ENCODE assay signal across 1 cellular context in genomic region chr17:17140590-17140980, GRCh38.
TF ChIP-seq lines count a peak whose summit lies in the region.

No MANE protein-coding gene starts in this region.

TF ChIP-seq in HepG2, 621 proteins besides CTCF, POLR2A, EP300 and RAD21 (continued from another document):
- TF ChIP-seq, protein P1, sequence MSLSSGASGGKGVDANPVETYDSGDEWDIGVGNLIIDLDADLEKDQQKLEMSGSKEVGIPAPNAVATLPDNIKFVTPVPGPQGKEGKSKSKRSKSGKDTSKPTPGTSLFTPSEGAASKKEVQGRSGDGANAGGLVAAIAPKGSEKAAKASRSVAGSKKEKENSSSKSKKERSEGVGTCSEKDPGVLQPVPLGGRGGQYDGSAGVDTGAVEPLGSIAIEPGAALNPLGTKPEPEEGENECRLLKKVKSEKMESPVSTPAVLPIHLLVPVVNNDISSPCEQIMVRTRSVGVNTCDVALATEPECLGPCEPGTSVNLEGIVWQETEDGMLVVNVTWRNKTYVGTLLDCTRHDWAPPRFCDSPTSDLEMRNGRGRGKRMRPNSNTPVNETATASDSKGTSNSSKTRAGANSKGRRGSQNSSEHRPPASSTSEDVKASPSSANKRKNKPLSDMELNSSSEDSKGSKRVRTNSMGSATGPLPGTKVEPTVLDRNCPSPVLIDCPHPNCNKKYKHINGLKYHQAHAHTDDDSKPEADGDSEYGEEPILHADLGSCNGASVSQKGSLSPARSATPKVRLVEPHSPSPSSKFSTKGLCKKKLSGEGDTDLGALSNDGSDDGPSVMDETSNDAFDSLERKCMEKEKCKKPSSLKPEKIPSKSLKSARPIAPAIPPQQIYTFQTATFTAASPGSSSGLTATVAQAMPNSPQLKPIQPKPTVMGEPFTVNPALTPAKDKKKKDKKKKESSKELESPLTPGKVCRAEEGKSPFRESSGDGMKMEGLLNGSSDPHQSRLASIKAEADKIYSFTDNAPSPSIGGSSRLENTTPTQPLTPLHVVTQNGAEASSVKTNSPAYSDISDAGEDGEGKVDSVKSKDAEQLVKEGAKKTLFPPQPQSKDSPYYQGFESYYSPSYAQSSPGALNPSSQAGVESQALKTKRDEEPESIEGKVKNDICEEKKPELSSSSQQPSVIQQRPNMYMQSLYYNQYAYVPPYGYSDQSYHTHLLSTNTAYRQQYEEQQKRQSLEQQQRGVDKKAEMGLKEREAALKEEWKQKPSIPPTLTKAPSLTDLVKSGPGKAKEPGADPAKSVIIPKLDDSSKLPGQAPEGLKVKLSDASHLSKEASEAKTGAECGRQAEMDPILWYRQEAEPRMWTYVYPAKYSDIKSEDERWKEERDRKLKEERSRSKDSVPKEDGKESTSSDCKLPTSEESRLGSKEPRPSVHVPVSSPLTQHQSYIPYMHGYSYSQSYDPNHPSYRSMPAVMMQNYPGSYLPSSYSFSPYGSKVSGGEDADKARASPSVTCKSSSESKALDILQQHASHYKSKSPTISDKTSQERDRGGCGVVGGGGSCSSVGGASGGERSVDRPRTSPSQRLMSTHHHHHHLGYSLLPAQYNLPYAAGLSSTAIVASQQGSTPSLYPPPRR (CRISPR knock-in tag; IDR thresholded peaks at IDR 0.05; ENCODE audit: borderline replicate concordance), result no peak
TF ChIP-seq in HepG2: peak in this region for 0.
